8 cellular contexts compared by ENCODE assay signal in genomic region chrX:153635788-153636668, GRCh38. TPM values are rescaled to one million over a fixed set of nuclear protein-coding genes. Genes with fewer than 3 reads are reported as not detected.
A peak's percentile ranks its signal among the peaks of the same experiment; 100 is the strongest.
DNase-seq lines count a peak whose midpoint lies in the region; ATAC-seq, FAIRE-seq and TF ChIP-seq lines count a peak whose summit lies in the region.

No MANE protein-coding gene starts in this region.

- BruUV-seq in Panc1 (replicated peaks; lab: Mats Ljungman, UMichigan) = no TSS peak

- peaks cover 0 to 51% (median 9%) of the 10 kb centered on the region in 11 experiments; a peak in 9 of 22 replicates for H4K20me1 ChIP-seq in BLaER1 treated with 17β-estradiol and CSF1 and Interleukin-3, amounts not matched to agents 10 nM and 100 nM

- ATAC-seq in Panc1 (peak; percentile 77), upper lobe of right lung (peak; percentile 54)

- H3K9me3 ChIP-seq in BLaER1 treated with 17β-estradiol and CSF1 and Interleukin-3, amounts not matched to agents 10 nM and 100 nM (replicated peaks in 1 of 11) = peaks cover 8 to 21% (median 16%) of the 10 kb centered on the region in 11 experiments
- H3K9me3 ChIP-seq in Panc1 (ENCODE audit: control insufficient read depth, insufficient read depth, low read depth, low read length) (no peaks in the 10 kb centered on the region), upper lobe of right lung (no peaks in the 10 kb centered on the region)

- no peak for TF ChIP-seq POLR2A in GM12892 (IDR thresholded peaks at IDR 0.05; ENCODE audit: low read depth, low read length)

- POLR2A ChIA-PET in Panc1 (lab: Charles Lee) = interaction anchor here (0.6 kb wide), 2 partner anchors 11 to 17 kb away, joined by 4 to 5 read pairs; partner anchors contain the start of gene DUSP9

- CTCF ChIA-PET in Panc1 (lab: Charles Lee) = interaction anchor here (0.5 to 1.5 kb wide), 5 partner anchors 8 to 291 kb away, joined by 3 to 5 read pairs (median 3); no protein-coding TSS in a partner anchor

- peaks cover 15 to 57% (median 56%) of the 10 kb centered on the region in 10 experiments; a peak in 19 of 20 replicates for H3K4me1 ChIP-seq in BLaER1 treated with 17β-estradiol and CSF1 and Interleukin-3, amounts not matched to agents 10 nM and 100 nM
- no peaks in the 10 kb centered on the region for H3K4me1 ChIP-seq in Panc1 (ENCODE audit: control insufficient read depth, insufficient read depth, low read length)
- no peaks in the 10 kb centered on the region for H3K4me1 ChIP-seq in upper lobe of right lung

- H3K9ac ChIP-seq in BLaER1 treated with 17β-estradiol and CSF1 and Interleukin-3, amounts not matched to agents 10 nM and 100 nM = no peak overlapping the region

- DNase-seq in GM13976 (ENCODE audit: low spot score) (no peak), Panc1 (ENCODE audit: low read depth, low spot score) (no peak), fibroblast of pulmonary artery (ENCODE audit: low read depth) (peak; percentile 5), upper lobe of right lung (peak; percentile 56), DMS79 treated with DMSO at 0.1 percent for 48 hours (lab: John Stamatoyannopoulos, UW) (no peak), GM19240 (ENCODE audit: insufficient read length, low spot score) (no peak), GM12892 (ENCODE audit: insufficient read length) (no peak)

- no peak overlapping the region for H3K4me3 ChIP-seq in BLaER1 treated with 17β-estradiol and CSF1 and Interleukin-3, amounts not matched to agents 10 nM and 100 nM
- H3K4me3 ChIP-seq in Panc1 (ENCODE audit: low read depth in 2 of 2, low read length in 2 of 2) (no peak overlapping the region), fibroblast of pulmonary artery (replicated peaks; ENCODE audit: low read depth, low read length) (no peak overlapping the region), upper lobe of right lung (no peak overlapping the region)

- intact Hi-C loops in Panc1 (cut with micrococcal nuclease; ENCODE audit: unreplicated experiment) = no loop called here
- intact Hi-C loops in upper lobe of right lung (cut with DNase I) = no loop called here

- no peaks in the 10 kb centered on the region for H3K36me3 ChIP-seq in BLaER1 treated with 17β-estradiol and CSF1 and Interleukin-3, amounts not matched to agents 10 nM and 100 nM
- no peaks in the 10 kb centered on the region for H3K36me3 ChIP-seq in Panc1 (ENCODE audit: control insufficient read depth, insufficient read depth, low read length)
- no peaks in the 10 kb centered on the region for H3K36me3 ChIP-seq in upper lobe of right lung

- peak overlapping the region in 10 of 11 experiments; percentile 15 to 87 (median 70); a peak in 18 of 22 replicates for H3K4me2 ChIP-seq in BLaER1 treated with 17β-estradiol and CSF1 and Interleukin-3, amounts not matched to agents 10 nM and 100 nM

- H3K27ac ChIP-seq in BLaER1 treated with 17β-estradiol and CSF1 and Interleukin-3, amounts not matched to agents 10 nM and 100 nM = no peak overlapping the region
- H3K27ac ChIP-seq in Panc1 (ENCODE audit: low read length) = no peak overlapping the region
- H3K27ac ChIP-seq in upper lobe of right lung = no peak overlapping the region

- TF ChIP-seq CTCF in GM13976 (IDR thresholded peaks at IDR 0.05; ENCODE audit: borderline replicate concordance, control extremely low read depth, extremely low read depth, insufficient read depth, missing control alignments) (peak; percentile 37), Panc1 (IDR thresholded peaks at IDR 0.05) (no peak), fibroblast of pulmonary artery (IDR thresholded peaks at IDR 0.05; ENCODE audit: low read length, missing control alignments) (peak; percentile 38), upper lobe of right lung (IDR thresholded peaks at IDR 0.05) (peak; percentile 13)

- in situ Hi-C loops in GM13976 (cut with MboI; ENCODE audit: low sequenced_read_pairs, unreplicated experiment) (no loop called here), Panc1 (cut with HindIII; ENCODE audit: low pct_unique_long_range_greater_than_20kb, low sequenced_read_pairs) (no loop called here)

- no peak for FAIRE-seq in GM12892 (lab: Jason Lieb, UNC)

- peaks cover 33 to 100% (median 80%) of the 10 kb centered on the region in 11 experiments for H3K27me3 ChIP-seq in BLaER1 treated with 17β-estradiol and CSF1 and Interleukin-3, amounts not matched to agents 10 nM and 100 nM
- no peaks in the 10 kb centered on the region for H3K27me3 ChIP-seq in Panc1 (ENCODE audit: control insufficient read depth, insufficient read depth, low read length)
- peaks cover 2% of the 10 kb centered on the region for H3K27me3 ChIP-seq in upper lobe of right lung

RNA-seq across cellular contexts. Expression of gene DUSP9, which starts 11.0 kb away (rescaled TPM):
- total RNA-seq in Panc1 (2021; ENCODE audit: unreplicated experiment) = 7.1 TPM
- polyA plus RNA-seq in Panc1 (2012; ENCODE audit: insufficient read length) = 9.8 TPM
- not detected for total RNA-seq in upper lobe of right lung
- not detected for polyA plus RNA-seq in GM12892 (2012; ENCODE audit: missing spikeins)

RNA-seq across cellular contexts. Expression of gene CCNQ, which starts 37.1 kb away (rescaled TPM):
- total RNA-seq in Panc1 (2021; ENCODE audit: unreplicated experiment) (42.1 TPM), upper lobe of right lung (18.9 TPM)
- 49.4 TPM for polyA plus RNA-seq in Panc1 (2012; ENCODE audit: insufficient read length)
- polyA plus RNA-seq in GM12892 (2012; ENCODE audit: missing spikeins) = 9.4 TPM

RNA-seq across cellular contexts. Expression of gene PNCK, which starts 37.6 kb away (rescaled TPM):
- total RNA-seq in Panc1 (2021; ENCODE audit: unreplicated experiment) (2.3 TPM), upper lobe of right lung (0.72 TPM)
- 2.2 TPM for polyA plus RNA-seq in Panc1 (2012; ENCODE audit: insufficient read length)
- polyA plus RNA-seq in GM12892 (2012; ENCODE audit: missing spikeins) = 2.3 TPM

RNA-seq across cellular contexts. Expression of gene SLC6A8, which starts 51.7 kb away (rescaled TPM):
- total RNA-seq in Panc1 (2021; ENCODE audit: unreplicated experiment) = 125 TPM
- 165 TPM for polyA plus RNA-seq in Panc1 (2012; ENCODE audit: insufficient read length)
- total RNA-seq in upper lobe of right lung = 8.0 TPM
- 1.8 TPM for polyA plus RNA-seq in GM12892 (2012; ENCODE audit: missing spikeins)

Comparison
In these comparisons a context has a peak if more than half of its experiments do, and no peak if none do; other contexts are left out.
1. DNase-seq: peak in fibroblast of pulmonary artery (single experiment) and upper lobe of right lung (single experiment); none in GM13976 (single experiment), Panc1 (single experiment), DMS79 treated with DMSO at 0.1 percent for 48 hours (single experiment), GM19240 (single experiment) and GM12892 (single experiment).